In genomic region chr15:39181901-39182300, GRCh38 we compare ENCODE assay signal across 22 cellular contexts.
DNase-seq lines count a peak whose midpoint lies in the region; ATAC-seq, FAIRE-seq and TF ChIP-seq lines count a peak whose summit lies in the region.
"Had no signal": no experiment of that assay in that cellular context is flagged by ENCODE, and none has a peak within 500 bp of the region (broad histone marks: within the 10 kb centered on the region; RNA-seq: fewer than 3 reads in every experiment).

No MANE protein-coding gene starts in this region.

- peak overlapping the region; percentile 15 for H3K27ac Mint-ChIP-seq in neural progenitor cell
- H3K27ac Mint-ChIP-seq: activated CD4-positive, alpha-beta T cell treated with anti-CD3 and anti-CD28 coated beads, Interleukin-2, amount 10 ng/mL, durations not matched to agents 24 days and 14 days; activated naive CD4-positive, alpha-beta T cell treated with anti-CD3 and anti-CD28 coated beads, Interleukin-2, amount 10 ng/mL, durations not matched to agents 7 days and 5 days; immature natural killer cell had no signal

- H3K27ac ChIP-seq in IMR-90 (ENCODE audit: insufficient read depth, low read length) (peak overlapping the region; percentile 100), neural progenitor cell (no peak overlapping the region)
- H3K27ac ChIP-seq: cardiac muscle cell, gastrocnemius medialis, SK-N-MC had no signal

- H3K4me1 ChIP-seq in IMR-90 (ENCODE audit: control insufficient read depth, insufficient read depth, low read length) (peaks cover 20% of the 10 kb centered on the region), neural progenitor cell (no peaks in the 10 kb centered on the region)
- H3K4me1 ChIP-seq: gastrocnemius medialis had no signal

- peak overlapping the region; percentile 100; the same call in 1 of the 2 replicates for H3K18ac ChIP-seq in IMR-90 (ENCODE audit: low read depth, low read length)

- H2AK9ac ChIP-seq in IMR-90 (replicated peaks; ENCODE audit: low read depth, low read length, poor library complexity), result no peak overlapping the region

- H3F3A ChIP-seq in neural progenitor cell (ENCODE audit: low read depth), result no peaks in the 10 kb centered on the region

- H3K36me3 ChIP-seq in IMR-90 (ENCODE audit: control insufficient read depth, insufficient read depth, low read length) (no peaks in the 10 kb centered on the region), neural progenitor cell (no peaks in the 10 kb centered on the region)
- H3K36me3 ChIP-seq: cardiac muscle cell, gastrocnemius medialis, tibial nerve had no signal

- H2AFZ ChIP-seq in IMR-90 (replicated peaks; ENCODE audit: low read length, poor library complexity) (no peak overlapping the region), neural progenitor cell (replicated peaks) (peak overlapping the region; percentile 3)

- H3K23ac ChIP-seq in IMR-90 (ENCODE audit: low read depth, low read length), result peak overlapping the region; percentile 73; the same call in 1 of the 2 replicates

- POLR2A ChIA-PET in IMR-90 (lab: Charles Lee; ENCODE audit: unreplicated experiment), result interaction anchor here (0.6 to 1.5 kb wide), 7 partner anchors 10 to 404 kb away, joined by 3 to 6 read pairs (median 3); partner anchors contain the start of gene THBS1

- BruUV-seq in IMR-90 (replicated peaks; lab: Mats Ljungman, UMichigan), result no TSS peak

- peak overlapping the region; percentile 74 for H3K4ac ChIP-seq in IMR-90 (ENCODE audit: low read depth, low read length)

- no peaks in the 10 kb centered on the region for H3K79me2 ChIP-seq in neural progenitor cell (ENCODE audit: low read depth)

- dilution Hi-C loops in IMR-90 (cut with HindIII; ENCODE audit: low sequenced_read_pairs, unreplicated experiment), result no loop called here

- peak overlapping the region; percentile 64 for H3K56ac ChIP-seq in IMR-90 (ENCODE audit: extremely low read depth, insufficient read depth, low read length)

- ATAC-seq in IMR-90 (ENCODE audit: low read depth), result peak; percentile 69
- ATAC-seq: gastrocnemius medialis had no signal

- H3K9ac ChIP-seq in IMR-90 (ENCODE audit: low read depth, low read length) (peak overlapping the region; percentile 75), neural progenitor cell (no peak overlapping the region)

- TF ChIP-seq POLR2A in IMR-90 (IDR thresholded peaks at IDR 0.05; ENCODE audit: low read depth, low read length) (no peak), GM12891 (IDR thresholded peaks at IDR 0.05; ENCODE audit: low read depth, low read length) (no peak)

- H2AK5ac ChIP-seq in IMR-90 (ENCODE audit: low read depth, low read length), result no peak overlapping the region; the same call in none of the 2 replicates

- peaks cover 0 to 4% of the 10 kb centered on the region in 2 experiments; a peak in 1 of 4 replicates for H3K79me1 ChIP-seq in IMR-90 (ENCODE audit: low read depth in 1 of 2, low read length in 2 of 2)

- intact Hi-C loops in IMR-90 (cut with micrococcal nuclease), result loop anchor here (2.0 to 5.0 kb wide), 3 partner anchors 123 to 220 kb away; no protein-coding TSS in a partner anchor

- H3K4me3 ChIP-seq in IMR-90 (ENCODE audit: insufficient read depth, low read depth, low read length) (no peak overlapping the region), neural progenitor cell (no peak overlapping the region)
- H3K4me3 ChIP-seq: cardiac muscle cell, gastrocnemius medialis, SK-N-MC, tibial nerve had no signal

- H3K14ac ChIP-seq in IMR-90 (replicated peaks; ENCODE audit: low read depth, low read length), result peak overlapping the region; percentile 51

- peak overlapping the region; percentile 100 for H4K5ac ChIP-seq in IMR-90 (ENCODE audit: low read depth, low read length)

- no peak for TF ChIP-seq CTCF in IMR-90 (conservative IDR thresholded peaks at IDR 0.05; ENCODE audit: low read depth, low read length)
- TF ChIP-seq CTCF in neural progenitor cell (IDR thresholded peaks at IDR 0.05), result no peak

- H4K20me1 ChIP-seq in IMR-90 (ENCODE audit: insufficient read depth, low read length), result no peaks in the 10 kb centered on the region
- no peaks in the 10 kb centered on the region for H4K20me1 ChIP-seq in neural progenitor cell (ENCODE audit: low read depth)

- DNase-seq in AG08395 (ENCODE audit: low spot score), result peak; percentile 29
- peak; percentile 55 for DNase-seq in IMR-90
- DNase-seq in fibroblast of gingiva (ENCODE audit: low read depth), result peak; percentile 95
- no peak for DNase-seq in neural progenitor cell (ENCODE audit: low spot score)
- DNase-seq in H4 (ENCODE audit: low spot score), result no peak
- DNase-seq in GM12891 (ENCODE audit: insufficient read length, low spot score), result no peak
- no peak for DNase-seq in MV-4-11 (lab: John Stamatoyannopoulos, UW)
- DNase-seq in SKM-1 treated with dmso at 0.1 percent for 144 hours (lab: John Stamatoyannopoulos, UW; ENCODE audit: unreplicated experiment), result no peak
- DNase-seq: activated CD4-positive, alpha-beta T cell treated with anti-CD3 and anti-CD28 coated beads, Interleukin-2, amount 10 ng/mL, durations not matched to agents 24 days and 14 days; activated naive CD4-positive, alpha-beta T cell treated with anti-CD3 and anti-CD28 coated beads, Interleukin-2, amount 10 ng/mL, durations not matched to agents 7 days and 5 days; AML-193; effector CD8-positive, alpha-beta T cell; gastrocnemius medialis; immature natural killer cell; KBM-7; NCI-H345; nucleus accumbens; stimulated activated CD4-positive, alpha-beta T cell treated with anti-CD3 and anti-CD28 coated beads, Interleukin-4, amount 100 ng/mL, for 4 hours had no signal

- WGBS in IMR-90 (ENCODE audit: extremely low coverage in 2 of 2, insufficient read length in 1 of 2), 2 experiments, result no CpG with 5 or more reads among the region's 2 CpGs

- CTCF ChIA-PET in IMR-90 (lab: Yijun Ruan, JAX), result interaction anchor here (0.9 to 2.0 kb wide), 3 partner anchors 10 to 32 kb away, joined by 3 to 6 read pairs (median 3); no protein-coding TSS in a partner anchor

- no peak for TF ChIP-seq RAD21 in IMR-90 (IDR thresholded peaks at IDR 0.05; ENCODE audit: low read length)

- H2BK5ac ChIP-seq in IMR-90 (ENCODE audit: low read depth, low read length, poor library complexity, severe bottlenecking), result peak overlapping the region; percentile 90

- H3K4me1 Mint-ChIP-seq in neural progenitor cell, result peaks cover 30% of the 10 kb centered on the region
- H3K4me1 Mint-ChIP-seq: activated CD4-positive, alpha-beta T cell treated with anti-CD3 and anti-CD28 coated beads, Interleukin-2, amount 10 ng/mL, durations not matched to agents 24 days and 14 days; activated naive CD4-positive, alpha-beta T cell treated with anti-CD3 and anti-CD28 coated beads, Interleukin-2, amount 10 ng/mL, durations not matched to agents 7 days and 5 days; immature natural killer cell had no signal

- no peaks in the 10 kb centered on the region for H3K9me3 ChIP-seq in IMR-90 (ENCODE audit: control insufficient read depth, insufficient read depth, low read length)
- H3K9me3 ChIP-seq in neural progenitor cell (ENCODE audit: low read depth), result no peaks in the 10 kb centered on the region
- H3K9me3 ChIP-seq: gastrocnemius medialis, tibial nerve had no signal

- H3K36me3 Mint-ChIP-seq in neural progenitor cell, result no peaks in the 10 kb centered on the region
- H3K36me3 Mint-ChIP-seq: activated naive CD4-positive, alpha-beta T cell treated with anti-CD3 and anti-CD28 coated beads, Interleukin-2, amount 10 ng/mL, durations not matched to agents 7 days and 5 days; immature natural killer cell had no signal

- no peaks in the 10 kb centered on the region for H3K27me3 ChIP-seq in IMR-90 (ENCODE audit: control insufficient read depth, insufficient read depth, low read length)
- no peaks in the 10 kb centered on the region for H3K27me3 ChIP-seq in neural progenitor cell
- H3K27me3 ChIP-seq: cardiac muscle cell, gastrocnemius medialis, tibial nerve had no signal

- peak overlapping the region; percentile 88 for H2BK20ac ChIP-seq in IMR-90 (ENCODE audit: low read depth, low read length)

- H4K91ac ChIP-seq in IMR-90 (ENCODE audit: insufficient read depth, low read depth, low read length), result peak overlapping the region; percentile 91

- H4K8ac ChIP-seq in IMR-90 (ENCODE audit: low read depth in 2 of 2, low read length in 2 of 2), result peak overlapping the region; percentile 86 to 91

- peaks cover 2% of the 10 kb centered on the region for H3K9me3 Mint-ChIP-seq in neural progenitor cell
- H3K9me3 Mint-ChIP-seq: activated CD4-positive, alpha-beta T cell treated with anti-CD3 and anti-CD28 coated beads, Interleukin-2, amount 10 ng/mL, durations not matched to agents 24 days and 14 days; activated naive CD4-positive, alpha-beta T cell treated with anti-CD3 and anti-CD28 coated beads, Interleukin-2, amount 10 ng/mL, durations not matched to agents 7 days and 5 days; immature natural killer cell had no signal

- H3K27me3 Mint-ChIP-seq in neural progenitor cell (ENCODE audit: insufficient read depth, low read depth), result peaks cover 3% of the 10 kb centered on the region

- H3K4me2 ChIP-seq in IMR-90 (ENCODE audit: low read depth, low read length) (peak overlapping the region; percentile 74), neural progenitor cell (no peak overlapping the region)

- H3K9me1 ChIP-seq in IMR-90 (ENCODE audit: insufficient read depth, low read length), result peaks cover 12% of the 10 kb centered on the region

- FAIRE-seq in GM12891 (lab: Jason Lieb, UNC), result no peak
- FAIRE-seq: D721Med had no signal

- peak overlapping the region; percentile 65 for H2BK15ac ChIP-seq in IMR-90 (ENCODE audit: low read depth, low read length)

- H2BK120ac ChIP-seq in IMR-90 (ENCODE audit: low read depth, low read length), result peak overlapping the region; percentile 94

- H3K4me3 Mint-ChIP-seq in neural progenitor cell, result peak overlapping the region; percentile 4
- H3K4me3 Mint-ChIP-seq: activated CD4-positive, alpha-beta T cell treated with anti-CD3 and anti-CD28 coated beads, Interleukin-2, amount 10 ng/mL, durations not matched to agents 24 days and 14 days; activated naive CD4-positive, alpha-beta T cell treated with anti-CD3 and anti-CD28 coated beads, Interleukin-2, amount 10 ng/mL, durations not matched to agents 7 days and 5 days; immature natural killer cell had no signal

- in situ Hi-C loops in IMR-90 (cut with MboI; ENCODE audit: low sequenced_read_pairs), result no loop called here

TF ChIP-seq in IMR-90, 13 proteins besides CTCF, POLR2A, EP300 and RAD21 (continues in another document):
- TF ChIP-seq RCOR1 (IDR thresholded peaks at IDR 0.05; ENCODE audit: insufficient replicate concordance, low read length) (no peak), MAFK (IDR thresholded peaks at IDR 0.05; ENCODE audit: low read depth, low read length) (no peak), MAZ (IDR thresholded peaks at IDR 0.05; ENCODE audit: borderline replicate concordance, low read depth, low read length) (no peak), BHLHE40 (IDR thresholded peaks at IDR 0.05; ENCODE audit: low read depth, low read length) (no peak), FOS (IDR thresholded peaks at IDR 0.05; ENCODE audit: low read depth, low read length) (no peak)

TF ChIP-seq in GM12891, 5 proteins besides CTCF, POLR2A, EP300 and RAD21:
- TF ChIP-seq POU2F2 (IDR thresholded peaks at IDR 0.05; ENCODE audit: low read depth, low read length) (no peak), PAX5 (IDR thresholded peaks at IDR 0.05; ENCODE audit: insufficient read depth, low read length, severe bottlenecking) (no peak), POLR2AphosphoS5 (IDR thresholded peaks at IDR 0.05; ENCODE audit: low read depth, low read length) (no peak), SPI1 (IDR thresholded peaks at IDR 0.05; ENCODE audit: low read depth, low read length) (no peak), TAF1 (IDR thresholded peaks at IDR 0.05; ENCODE audit: low read depth, low read length) (no peak)

Comparison
In these comparisons a context has a peak if more than half of its experiments do, and no peak if none do; other contexts are left out.
1. DNase-seq: peak in AG08395 (single experiment), IMR-90 (single experiment) and fibroblast of gingiva (single experiment); none in neural progenitor cell (single experiment), H4 (single experiment), GM12891 (single experiment), MV-4-11 (single experiment) and SKM-1 treated with dmso at 0.1 percent for 144 hours (single experiment).